In genomic region chr3:23540600-23540999, GRCh38 we compare ENCODE assay signal across 26 cellular contexts.
"Had no signal": no experiment of that assay in that cellular context is flagged by ENCODE, and none has a peak within 500 bp of the region (broad histone marks: within the 10 kb centered on the region; RNA-seq: fewer than 3 reads in every experiment).

No MANE protein-coding gene starts in this region.

- ATAC-seq: gastrocnemius medialis; heart right ventricle; left colon; left ventricle myocardium superior; lower lobe of right lung; naive thymus-derived CD8-positive, alpha-beta T cell; stimulated activated naive B cell treated with anti-CD40 and anti-IgM and Interleukin-4, amounts not matched to agents 10 μg/mL and 1 μg/mL and 100 μg/mL, for 72 hours had no signal

- H3K27ac ChIP-seq: dorsolateral prefrontal cortex, gastrocnemius medialis, heart right ventricle, lower lobe of right lung, prostate gland, right atrium auricular region, sigmoid colon, thoracic aorta, tibial nerve, upper lobe of left lung had no signal

- FAIRE-seq: colon, urothelium cell line had no signal

- DNase-seq: dorsolateral prefrontal cortex; effector CD4-positive, alpha-beta T cell; gastrocnemius medialis; glutamatergic neuron; heart right ventricle; hippocampal formation; immature natural killer cell; islet precursor cell; kidney glomerular epithelial cell; left colon; left ventricle myocardium superior; lower lobe of right lung; naive thymus-derived CD8-positive, alpha-beta T cell; nephron progenitor cell; nucleus accumbens; sigmoid colon; stimulated activated CD4-positive, alpha-beta T cell treated with anti-CD3 and anti-CD28 coated beads, Interleukin-2, amount 100 ng/mL, for 24 hours; stimulated activated CD4-positive, alpha-beta T cell treated with anti-CD3 and anti-CD28 coated beads, Interleukin-4, amount 100 ng/mL, for 4 hours; stimulated activated naive B cell treated with anti-CD40 and anti-IgM and Interleukin-4, amounts not matched to agents 10 μg/mL and 1 μg/mL and 100 μg/mL, for 72 hours; upper lobe of left lung had no signal

- H3K27me3 ChIP-seq: dorsolateral prefrontal cortex, gastrocnemius medialis, heart right ventricle, right atrium auricular region, sigmoid colon, tibial nerve, upper lobe of left lung had no signal

- H3K9me3 ChIP-seq: gastrocnemius medialis, heart right ventricle, lower lobe of right lung, prostate gland, right atrium auricular region, sigmoid colon, thoracic aorta, tibial nerve, upper lobe of left lung had no signal

- H3K4me1 ChIP-seq: gastrocnemius medialis, lower lobe of right lung, prostate gland, right atrium auricular region, tibial nerve, upper lobe of left lung had no signal

- H3K36me3 ChIP-seq: gastrocnemius medialis, heart right ventricle, lower lobe of right lung, prostate gland, right atrium auricular region, sigmoid colon, thoracic aorta, tibial nerve, upper lobe of left lung had no signal

- H3K4me3 ChIP-seq: dorsolateral prefrontal cortex, gastrocnemius medialis, heart right ventricle, lower lobe of right lung, prostate gland, right atrium auricular region, sigmoid colon, thoracic aorta, tibial nerve, upper lobe of left lung had no signal
